Comparison of ENCODE assay signal across 20 cellular contexts in genomic region chr11:116485425-116485824, GRCh38.
DNase-seq lines count a peak whose midpoint lies in the region; ATAC-seq and TF ChIP-seq lines count a peak whose summit lies in the region.
"Had no signal": no experiment of that assay in that cellular context is flagged by ENCODE, and none has a peak within 500 bp of the region (broad histone marks: within the 10 kb centered on the region; RNA-seq: fewer than 3 reads in every experiment).

No MANE protein-coding gene starts in this region.

- no peak for TF ChIP-seq POLR2A in right lobe of liver (IDR thresholded peaks at IDR 0.05)

- no peaks in the 10 kb centered on the region for H3K9me2 ChIP-seq in hepatocyte (replicated peaks; ENCODE audit: insufficient read depth)

- no peak overlapping the region for H3K4me2 ChIP-seq in hepatocyte
- H3K4me2 ChIP-seq: A549; BLaER1 treated with 17β-estradiol and CSF1 and Interleukin-3, amounts not matched to agents 10 nM and 100 nM; GM23338 had no signal

- peak; percentile 31 for DNase-seq in cardiac septum (ENCODE audit: low spot score)
- DNase-seq in left ventricle myocardium inferior = no peak
- DNase-seq in hepatocyte (ENCODE audit: low spot score) = peak; percentile 52
- DNase-seq in right lobe of liver = no peak
- no peak for DNase-seq in C1 segment of cervical spinal cord (lab: John Stamatoyannopoulos, UW)
- no peak for DNase-seq in 8988T
- DNase-seq: ACHN; AML-193; BE2C; CD4-positive, alpha-beta memory T cell; COR-L47; DMS153; DND-41; H9 had no signal

- TF ChIP-seq CTCF in left ventricle myocardium inferior (IDR thresholded peaks at IDR 0.05; ENCODE audit: borderline replicate concordance) (no peak), hepatocyte (IDR thresholded peaks at IDR 0.05; ENCODE audit: poor library complexity) (no peak), right lobe of liver (IDR thresholded peaks at IDR 0.05) (no peak)

- H3K9me3 ChIP-seq in left ventricle myocardium inferior (replicated peaks) = no peaks in the 10 kb centered on the region
- no peaks in the 10 kb centered on the region for H3K9me3 ChIP-seq in hepatocyte (ENCODE audit: low read depth)
- H3K9me3 ChIP-seq in right lobe of liver = no peaks in the 10 kb centered on the region
- H3K9me3 ChIP-seq: A549; BE2C; BLaER1 treated with 17β-estradiol and CSF1 and Interleukin-3, amounts not matched to agents 10 nM and 100 nM had no signal

- peak in 3 of 4 donors; percentile 18 to 72 (median 57) for ATAC-seq in right lobe of liver
- ATAC-seq in GM18873 (IDR thresholded peaks at IDR 0.05; ENCODE audit: low FRiP score, unreplicated experiment) = no peak
- ATAC-seq: A549, GM12878, GM23338 had no signal

- H4K20me1 ChIP-seq in hepatocyte (ENCODE audit: insufficient read depth, poor library complexity, severe bottlenecking) = no peaks in the 10 kb centered on the region
- H4K20me1 ChIP-seq: BLaER1 treated with 17β-estradiol and CSF1 and Interleukin-3, amounts not matched to agents 10 nM and 100 nM had no signal

- WGBS in hepatocyte (ENCODE audit: low lambda C conversion rate, missing lambda C conversion rate) = 79% methylated on average over 4 of the region's 4 CpGs
- 56% methylated on average over 3 of the region's 4 CpGs for WGBS in right lobe of liver (ENCODE audit: insufficient coverage, low coverage, low lambda C conversion rate, missing lambda C conversion rate)

- intact Hi-C loops in cardiac septum (cut with DNase I) = no loop called here
- intact Hi-C loops in left ventricle myocardium inferior (cut with micrococcal nuclease) = no loop called here
- intact Hi-C loops in right lobe of liver (cut with DNase I) = no loop called here

- H3K36me3 ChIP-seq in left ventricle myocardium inferior (no peaks in the 10 kb centered on the region), hepatocyte (replicated peaks; ENCODE audit: insufficient read depth, low read depth) (no peaks in the 10 kb centered on the region), right lobe of liver (no peaks in the 10 kb centered on the region)
- H3K36me3 ChIP-seq: BE2C; BLaER1 treated with 17β-estradiol and CSF1 and Interleukin-3, amounts not matched to agents 10 nM and 100 nM had no signal

- H3K79me2 ChIP-seq in hepatocyte = no peaks in the 10 kb centered on the region

- H3K4me1 ChIP-seq in left ventricle myocardium inferior (no peaks in the 10 kb centered on the region), hepatocyte (ENCODE audit: insufficient read depth) (peaks cover 4% of the 10 kb centered on the region), right lobe of liver (no peaks in the 10 kb centered on the region)
- H3K4me1 ChIP-seq: A549; BLaER1 treated with 17β-estradiol and CSF1 and Interleukin-3, amounts not matched to agents 10 nM and 100 nM had no signal

- H2AFZ ChIP-seq in hepatocyte = no peak overlapping the region
- H2AFZ ChIP-seq: GM23338 had no signal

- H3K4me3 ChIP-seq in left ventricle myocardium inferior = no peak overlapping the region
- no peak overlapping the region for H3K4me3 ChIP-seq in hepatocyte
- H3K4me3 ChIP-seq in right lobe of liver = no peak overlapping the region
- H3K4me3 ChIP-seq: A549; BLaER1 treated with 17β-estradiol and CSF1 and Interleukin-3, amounts not matched to agents 10 nM and 100 nM; GM12878; GM23338 had no signal

- H3K27ac ChIP-seq in left ventricle myocardium inferior (replicated peaks) (no peak overlapping the region), hepatocyte (no peak overlapping the region), right lobe of liver (no peak overlapping the region)
- H3K27ac ChIP-seq: 22Rv1; A549; BLaER1 treated with 17β-estradiol and CSF1 and Interleukin-3, amounts not matched to agents 10 nM and 100 nM had no signal

- H3K27me3 ChIP-seq in left ventricle myocardium inferior (ENCODE audit: low read depth) (peaks cover 71% of the 10 kb centered on the region), hepatocyte (peaks cover 18% of the 10 kb centered on the region), right lobe of liver (no peaks in the 10 kb centered on the region)
- H3K27me3 ChIP-seq: BE2C; BLaER1 treated with 17β-estradiol and CSF1 and Interleukin-3, amounts not matched to agents 10 nM and 100 nM had no signal

Comparison
In these comparisons a context has a peak if more than half of its experiments do, and no peak if none do; other contexts are left out.
1. DNase-seq: peak in cardiac septum (single experiment) and hepatocyte (single experiment); none in left ventricle myocardium inferior (single experiment), right lobe of liver (0 of 3), C1 segment of cervical spinal cord (0 of 14) and 8988T (single experiment).